8 cellular contexts compared by ENCODE assay signal in genomic region chr3:19866751-19867347, GRCh38.
DNase-seq lines count a peak whose midpoint lies in the region; ATAC-seq, FAIRE-seq and TF ChIP-seq lines count a peak whose summit lies in the region.

No MANE protein-coding gene starts in this region.

- H3K9ac ChIP-seq in mesenchymal stem cell (ENCODE audit: low read length), result no peak overlapping the region

- H3K36me3 ChIP-seq in mesenchymal stem cell (ENCODE audit: control insufficient read depth in 1 of 2, insufficient read depth in 2 of 2, low read depth in 1 of 2, low read length in 2 of 2) (no peaks in the 10 kb centered on the region), thoracic aorta (no peaks in the 10 kb centered on the region)

- no peak overlapping the region for H4K91ac ChIP-seq in mesenchymal stem cell (ENCODE audit: low read length)

- peak; percentile 57; the same call in 1 of the 2 replicates for TF ChIP-seq CTCF in GM12875 (IDR thresholded peaks at IDR 0.05; ENCODE audit: borderline replicate concordance, insufficient read depth, low read depth, low read length)
- peak; percentile 65 for TF ChIP-seq CTCF in NB4 (IDR thresholded peaks at IDR 0.05; ENCODE audit: low read depth, low read length)
- TF ChIP-seq CTCF in thoracic aorta (IDR thresholded peaks at IDR 0.05), result peak; percentile 70

- TF ChIP-seq POLR2A in NB4 (IDR thresholded peaks at IDR 0.05; ENCODE audit: extremely low read depth, insufficient read length), result no peak

- ATAC-seq in HG02642 (IDR thresholded peaks at IDR 0.05; ENCODE audit: poor library complexity, unreplicated experiment) (peak; percentile 89), thoracic aorta (ENCODE audit: insufficient number of reproducible peaks, low FRiP score, low read depth) (no peak)

- H3K27ac ChIP-seq in mesenchymal stem cell (ENCODE audit: low read length, poor library complexity, severe bottlenecking) (no peak overlapping the region), thoracic aorta (no peak overlapping the region)

- no peak overlapping the region for H2AFZ ChIP-seq in mesenchymal stem cell (ENCODE audit: low read depth, low read length)

- H4K8ac ChIP-seq in mesenchymal stem cell (ENCODE audit: low read length), result no peak overlapping the region

- no peak overlapping the region for H2BK15ac ChIP-seq in mesenchymal stem cell (ENCODE audit: low read depth, poor library complexity, severe bottlenecking)

- no peaks in the 10 kb centered on the region for H3K79me1 ChIP-seq in mesenchymal stem cell (replicated peaks; ENCODE audit: low read length, poor library complexity, severe bottlenecking)

- H3K27me3 ChIP-seq in mesenchymal stem cell (ENCODE audit: control insufficient read depth in 1 of 2, insufficient read depth in 1 of 2, low read length in 2 of 2) (peaks cover 0 to 7% of the 10 kb centered on the region in 2 experiments), thoracic aorta (replicated peaks; ENCODE audit: insufficient read depth) (no peaks in the 10 kb centered on the region)

- H3K4ac ChIP-seq in mesenchymal stem cell (ENCODE audit: low read depth in 1 of 2, low read length in 2 of 2), result no peak overlapping the region

- H2BK5ac ChIP-seq in mesenchymal stem cell (ENCODE audit: low read depth, low read length, poor library complexity, severe bottlenecking), result no peak overlapping the region

- H2BK120ac ChIP-seq in mesenchymal stem cell (ENCODE audit: low read depth, low read length), result no peak overlapping the region

- H3K4me3 ChIP-seq in GM12875 (ENCODE audit: low read depth, low read length) (no peak overlapping the region), NB4 (ENCODE audit: low read depth, low read length) (no peak overlapping the region), mesenchymal stem cell (ENCODE audit: insufficient read depth in 1 of 2, low read depth in 1 of 2, low read length in 2 of 2) (no peak overlapping the region), thoracic aorta (no peak overlapping the region)

- 11% methylated on average over 3 of the region's 7 CpGs for WGBS in mesenchymal stem cell

- no peaks in the 10 kb centered on the region for H3K4me1 ChIP-seq in mesenchymal stem cell (ENCODE audit: control insufficient read depth, insufficient read depth, low read depth, low read length)
- no peaks in the 10 kb centered on the region for H3K4me1 ChIP-seq in thoracic aorta (ENCODE audit: control insufficient read depth in 1 of 2, low read depth in 2 of 2)

- H3K4me2 ChIP-seq in mesenchymal stem cell (ENCODE audit: low read length, poor library complexity, severe bottlenecking), result no peak overlapping the region

- H3K23ac ChIP-seq in mesenchymal stem cell (ENCODE audit: low read length in 2 of 2), result no peak overlapping the region

- H3K9me3 ChIP-seq in mesenchymal stem cell (ENCODE audit: control insufficient read depth, low read length) (no peaks in the 10 kb centered on the region), thoracic aorta (no peaks in the 10 kb centered on the region)

- no peak overlapping the region for H2AK5ac ChIP-seq in mesenchymal stem cell (ENCODE audit: low read length, severe bottlenecking)

- peak; percentile 68 for FAIRE-seq in TTC549 (lab: Jason Lieb, UNC)

- peak; percentile 57 for DNase-seq in AG08395 (ENCODE audit: low spot score)
- DNase-seq in NB4 (ENCODE audit: low read depth), result peak; percentile 64
- DNase-seq in ecto neural progenitor cell (ENCODE audit: low spot score), result peak; percentile 58
- peak; percentile 54 for DNase-seq in mesenchymal stem cell
- no peak for DNase-seq in thoracic aorta (ENCODE audit: low spot score)

- no peak overlapping the region for H3K14ac ChIP-seq in mesenchymal stem cell (ENCODE audit: low read length in 2 of 2)

- H2BK12ac ChIP-seq in mesenchymal stem cell (ENCODE audit: low read length in 2 of 2), result no peak overlapping the region

- H3K18ac ChIP-seq in mesenchymal stem cell (ENCODE audit: low read depth in 1 of 2, low read length in 2 of 2), result no peak overlapping the region
